1 cellular context compared by ENCODE assay signal in the genomic region with DNA sequence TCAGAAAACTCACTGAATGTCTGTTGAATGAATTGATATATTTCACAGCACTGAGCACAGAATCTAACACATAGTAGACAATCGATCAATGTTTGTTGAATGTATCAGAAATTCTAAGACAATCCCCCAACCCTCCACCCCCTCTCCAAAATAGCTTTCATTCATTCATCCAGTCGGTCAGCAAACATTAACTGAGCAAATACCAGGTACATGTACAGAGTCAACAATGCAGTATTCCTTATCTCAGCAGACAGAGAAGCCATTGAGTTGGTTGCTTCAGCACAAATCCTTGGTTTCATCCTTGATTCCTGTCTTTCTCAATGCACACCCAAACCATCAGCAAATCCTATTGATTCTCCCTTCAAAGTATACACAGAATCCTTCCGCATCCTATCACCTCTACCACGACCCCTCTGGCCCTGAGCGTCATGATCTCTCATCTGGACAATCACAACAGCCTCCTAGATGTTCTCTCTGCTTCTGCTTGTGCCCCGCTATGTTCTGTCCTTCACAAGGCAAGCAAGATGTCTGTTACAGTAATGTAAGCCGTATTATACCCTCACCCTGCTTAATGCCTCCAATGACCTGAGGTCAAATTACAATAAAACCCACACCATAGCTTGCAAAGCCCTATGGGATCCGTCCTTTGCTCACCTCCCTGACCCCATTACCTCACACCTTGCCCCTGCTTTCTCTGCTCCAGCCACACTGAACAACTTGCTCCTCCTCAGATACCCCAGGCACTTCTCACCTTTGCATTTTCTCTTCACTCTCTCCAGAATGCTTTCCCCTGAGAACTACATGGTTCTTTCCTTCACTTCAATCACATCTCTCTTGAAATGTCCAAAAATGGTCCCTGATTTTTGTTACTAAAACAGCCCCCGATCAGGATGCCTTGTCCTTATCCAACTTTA.
TF ChIP-seq lines count a peak whose summit lies in the region.

No MANE protein-coding gene starts in this region.

TF ChIP-seq in HepG2, 621 proteins besides CTCF, POLR2A, EP300 and RAD21 (continued from another document and continues in another):
- TF ChIP-seq, protein P1, sequence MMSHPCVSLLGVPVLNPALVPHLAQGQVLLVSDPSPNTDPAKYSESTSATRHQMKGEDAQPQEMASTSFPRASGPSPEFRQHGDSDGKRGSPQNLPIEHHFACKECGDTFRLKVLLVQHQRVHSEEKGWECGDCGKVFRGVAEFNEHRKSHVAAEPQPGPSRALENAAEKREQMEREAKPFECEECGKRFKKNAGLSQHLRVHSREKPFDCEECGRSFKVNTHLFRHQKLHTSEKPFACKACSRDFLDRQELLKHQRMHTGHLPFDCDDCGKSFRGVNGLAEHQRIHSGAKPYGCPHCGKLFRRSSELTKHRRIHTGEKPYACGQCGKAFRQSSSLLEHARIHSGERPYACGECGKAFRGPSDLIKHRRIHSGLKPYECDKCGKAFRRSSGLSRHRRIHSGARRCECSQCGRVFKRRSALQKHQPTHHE (CRISPR knock-in tag; IDR thresholded peaks at IDR 0.05; ENCODE audit: borderline replicate concordance): 0 out of 2 replicates have a peak, but pooled peaks have one; percentile 61
- peak; percentile 87 for TF ChIP-seq ZNF3 (CRISPR knock-in tag; IDR thresholded peaks at IDR 0.05)
- peak; percentile 44; the same call in 1 of the 2 replicates for TF ChIP-seq ZBTB33 (CRISPR knock-in tag; IDR thresholded peaks at IDR 0.05)
- peak; percentile 92 for TF ChIP-seq TEAD3 (CRISPR knock-in tag; optimal IDR thresholded peaks at IDR 0.05; ENCODE audit: borderline replicate concordance)
- TF ChIP-seq RBFOX2 (IDR thresholded peaks at IDR 0.05; ENCODE audit: low read depth, low read length): peak; percentile 23; the same call in 1 of the 2 replicates
- TF ChIP-seq TSC22D2 (CRISPR knock-in tag; IDR thresholded peaks at IDR 0.05; ENCODE audit: borderline replicate concordance): peak; percentile 18; the same call in 1 of the 2 replicates
- TF ChIP-seq ZFP90 (CRISPR knock-in tag; IDR thresholded peaks at IDR 0.05; ENCODE audit: borderline replicate concordance): no peak
- TF ChIP-seq ASH2L (IDR thresholded peaks at IDR 0.05; ENCODE audit: insufficient read length, low read depth, low read length): peak; percentile 57
- no peak; the same call in 1 of the 2 replicates for TF ChIP-seq ZNF589 (CRISPR knock-in tag; conservative IDR thresholded peaks at IDR 0.05)
- TF ChIP-seq ZSCAN31 (CRISPR knock-in tag; IDR thresholded peaks at IDR 0.05; ENCODE audit: low read depth): peak; percentile 67
- TF ChIP-seq NRL (CRISPR knock-in tag; IDR thresholded peaks at IDR 0.05; ENCODE audit: borderline replicate concordance): no peak
- TF ChIP-seq MLX (CRISPR knock-in tag; IDR thresholded peaks at IDR 0.05): peak; percentile 86; the same call in 1 of the 2 replicates
- no peak for TF ChIP-seq LRRFIP1 (CRISPR knock-in tag; conservative IDR thresholded peaks at IDR 0.05)
- 0 out of 2 replicates have a peak, but pooled peaks have one; percentile 28 for TF ChIP-seq ZNF792 (CRISPR knock-in tag; IDR thresholded peaks at IDR 0.05)
- TF ChIP-seq ZBTB7B (CRISPR knock-in tag; IDR thresholded peaks at IDR 0.05): peak; percentile 98
- TF ChIP-seq HOXD1 (CRISPR knock-in tag; IDR thresholded peaks at IDR 0.05): peak; percentile 88
- no peak for TF ChIP-seq ZNF468 (CRISPR knock-in tag; IDR thresholded peaks at IDR 0.05)
- peak; percentile 31 for TF ChIP-seq TFDP2 (CRISPR knock-in tag; IDR thresholded peaks at IDR 0.05)
- TF ChIP-seq ZFP82 (CRISPR knock-in tag; IDR thresholded peaks at IDR 0.05; ENCODE audit: borderline replicate concordance): no peak
- peak; percentile 79 for TF ChIP-seq ZKSCAN8 (CRISPR knock-in tag; IDR thresholded peaks at IDR 0.05; ENCODE audit: borderline replicate concordance)
- 0 out of 2 replicates have a peak, but pooled peaks have one; percentile 37 for TF ChIP-seq ZFP41 (CRISPR knock-in tag; IDR thresholded peaks at IDR 0.05; ENCODE audit: borderline replicate concordance)
- peak; percentile 95 for TF ChIP-seq NR2F6 (IDR thresholded peaks at IDR 0.05)
- TF ChIP-seq NR2F6 (CRISPR knock-in tag; IDR thresholded peaks at IDR 0.05): peak; percentile 91
- TF ChIP-seq POGZ (CRISPR knock-in tag; IDR thresholded peaks at IDR 0.05): peak; percentile 82
- no peak for TF ChIP-seq ZNF180 (CRISPR knock-in tag; IDR thresholded peaks at IDR 0.05; ENCODE audit: borderline replicate concordance, low read depth)
- TF ChIP-seq, protein P2, sequence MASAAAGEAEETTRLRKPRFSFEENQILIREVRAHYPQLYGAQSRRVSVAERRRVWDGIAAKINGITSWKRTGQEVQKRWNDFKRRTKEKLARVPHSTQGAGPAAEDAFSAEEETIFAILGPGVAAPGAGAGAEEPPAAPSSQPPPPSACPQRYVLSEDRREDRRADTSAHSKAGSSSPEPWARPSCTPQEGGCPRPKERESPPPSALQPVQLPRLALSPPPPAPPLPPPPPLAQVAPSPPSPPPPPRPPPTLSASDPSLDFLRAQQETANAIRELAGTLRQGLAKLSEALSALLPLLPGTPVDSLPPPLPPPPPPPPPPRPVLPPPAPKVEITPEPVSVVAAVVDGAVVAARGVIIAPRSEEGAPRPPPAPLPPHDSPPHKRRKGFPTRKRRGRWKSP (CRISPR knock-in tag; IDR thresholded peaks at IDR 0.05): no peak
- TF ChIP-seq, protein P3, sequence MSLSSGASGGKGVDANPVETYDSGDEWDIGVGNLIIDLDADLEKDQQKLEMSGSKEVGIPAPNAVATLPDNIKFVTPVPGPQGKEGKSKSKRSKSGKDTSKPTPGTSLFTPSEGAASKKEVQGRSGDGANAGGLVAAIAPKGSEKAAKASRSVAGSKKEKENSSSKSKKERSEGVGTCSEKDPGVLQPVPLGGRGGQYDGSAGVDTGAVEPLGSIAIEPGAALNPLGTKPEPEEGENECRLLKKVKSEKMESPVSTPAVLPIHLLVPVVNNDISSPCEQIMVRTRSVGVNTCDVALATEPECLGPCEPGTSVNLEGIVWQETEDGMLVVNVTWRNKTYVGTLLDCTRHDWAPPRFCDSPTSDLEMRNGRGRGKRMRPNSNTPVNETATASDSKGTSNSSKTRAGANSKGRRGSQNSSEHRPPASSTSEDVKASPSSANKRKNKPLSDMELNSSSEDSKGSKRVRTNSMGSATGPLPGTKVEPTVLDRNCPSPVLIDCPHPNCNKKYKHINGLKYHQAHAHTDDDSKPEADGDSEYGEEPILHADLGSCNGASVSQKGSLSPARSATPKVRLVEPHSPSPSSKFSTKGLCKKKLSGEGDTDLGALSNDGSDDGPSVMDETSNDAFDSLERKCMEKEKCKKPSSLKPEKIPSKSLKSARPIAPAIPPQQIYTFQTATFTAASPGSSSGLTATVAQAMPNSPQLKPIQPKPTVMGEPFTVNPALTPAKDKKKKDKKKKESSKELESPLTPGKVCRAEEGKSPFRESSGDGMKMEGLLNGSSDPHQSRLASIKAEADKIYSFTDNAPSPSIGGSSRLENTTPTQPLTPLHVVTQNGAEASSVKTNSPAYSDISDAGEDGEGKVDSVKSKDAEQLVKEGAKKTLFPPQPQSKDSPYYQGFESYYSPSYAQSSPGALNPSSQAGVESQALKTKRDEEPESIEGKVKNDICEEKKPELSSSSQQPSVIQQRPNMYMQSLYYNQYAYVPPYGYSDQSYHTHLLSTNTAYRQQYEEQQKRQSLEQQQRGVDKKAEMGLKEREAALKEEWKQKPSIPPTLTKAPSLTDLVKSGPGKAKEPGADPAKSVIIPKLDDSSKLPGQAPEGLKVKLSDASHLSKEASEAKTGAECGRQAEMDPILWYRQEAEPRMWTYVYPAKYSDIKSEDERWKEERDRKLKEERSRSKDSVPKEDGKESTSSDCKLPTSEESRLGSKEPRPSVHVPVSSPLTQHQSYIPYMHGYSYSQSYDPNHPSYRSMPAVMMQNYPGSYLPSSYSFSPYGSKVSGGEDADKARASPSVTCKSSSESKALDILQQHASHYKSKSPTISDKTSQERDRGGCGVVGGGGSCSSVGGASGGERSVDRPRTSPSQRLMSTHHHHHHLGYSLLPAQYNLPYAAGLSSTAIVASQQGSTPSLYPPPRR (CRISPR knock-in tag; IDR thresholded peaks at IDR 0.05; ENCODE audit: borderline replicate concordance): peak; percentile 97
- peak; percentile 37; the same call in 1 of the 2 replicates for TF ChIP-seq JUN (CRISPR knock-in tag; IDR thresholded peaks at IDR 0.05)
- TF ChIP-seq ZNF30 (CRISPR knock-in tag; IDR thresholded peaks at IDR 0.05): no peak
- TF ChIP-seq, protein P4, sequence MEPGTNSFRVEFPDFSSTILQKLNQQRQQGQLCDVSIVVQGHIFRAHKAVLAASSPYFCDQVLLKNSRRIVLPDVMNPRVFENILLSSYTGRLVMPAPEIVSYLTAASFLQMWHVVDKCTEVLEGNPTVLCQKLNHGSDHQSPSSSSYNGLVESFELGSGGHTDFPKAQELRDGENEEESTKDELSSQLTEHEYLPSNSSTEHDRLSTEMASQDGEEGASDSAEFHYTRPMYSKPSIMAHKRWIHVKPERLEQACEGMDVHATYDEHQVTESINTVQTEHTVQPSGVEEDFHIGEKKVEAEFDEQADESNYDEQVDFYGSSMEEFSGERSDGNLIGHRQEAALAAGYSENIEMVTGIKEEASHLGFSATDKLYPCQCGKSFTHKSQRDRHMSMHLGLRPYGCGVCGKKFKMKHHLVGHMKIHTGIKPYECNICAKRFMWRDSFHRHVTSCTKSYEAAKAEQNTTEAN (CRISPR knock-in tag; conservative IDR thresholded peaks at IDR 0.05): peak; percentile 79
- TF ChIP-seq ZNF383 (CRISPR knock-in tag; IDR thresholded peaks at IDR 0.05; ENCODE audit: borderline replicate concordance): no peak
- peak; percentile 95 for TF ChIP-seq DPF2 (CRISPR knock-in tag; IDR thresholded peaks at IDR 0.05; ENCODE audit: borderline replicate concordance, low read depth)
- peak; percentile 86 for TF ChIP-seq SIX1 (CRISPR knock-in tag; IDR thresholded peaks at IDR 0.05; ENCODE audit: borderline replicate concordance)
- no peak for TF ChIP-seq ZNF430 (CRISPR knock-in tag; IDR thresholded peaks at IDR 0.05)
- TF ChIP-seq ZNF724P (CRISPR knock-in tag; IDR thresholded peaks at IDR 0.05; ENCODE audit: borderline replicate concordance): no peak
- TF ChIP-seq KAT7 (CRISPR knock-in tag; IDR thresholded peaks at IDR 0.05; ENCODE audit: borderline replicate concordance): no peak
- peak; percentile 40; the same call in 1 of the 2 replicates for TF ChIP-seq FOXC1 (CRISPR knock-in tag; IDR thresholded peaks at IDR 0.05; ENCODE audit: borderline replicate concordance)
- TF ChIP-seq ZNF317 (CRISPR knock-in tag; IDR thresholded peaks at IDR 0.05): no peak
- peak; percentile 39; the same call in 1 of the 2 replicates for TF ChIP-seq CCDC6 (CRISPR knock-in tag; IDR thresholded peaks at IDR 0.05)
- peak; percentile 44; the same call in 1 of the 2 replicates for TF ChIP-seq ZNF564 (CRISPR knock-in tag; IDR thresholded peaks at IDR 0.05)
- peak; percentile 93 for TF ChIP-seq FOXA1 (IDR thresholded peaks at IDR 0.05)
- TF ChIP-seq FOXA1 (CRISPR knock-in tag; IDR thresholded peaks at IDR 0.05): peak; percentile 97
- TF ChIP-seq SMAD9 (CRISPR knock-in tag; IDR thresholded peaks at IDR 0.05): 0 out of 2 replicates have a peak, but pooled peaks have one; percentile 42
- TF ChIP-seq NFRKB (IDR thresholded peaks at IDR 0.05): no peak
